In the genomic region with DNA sequence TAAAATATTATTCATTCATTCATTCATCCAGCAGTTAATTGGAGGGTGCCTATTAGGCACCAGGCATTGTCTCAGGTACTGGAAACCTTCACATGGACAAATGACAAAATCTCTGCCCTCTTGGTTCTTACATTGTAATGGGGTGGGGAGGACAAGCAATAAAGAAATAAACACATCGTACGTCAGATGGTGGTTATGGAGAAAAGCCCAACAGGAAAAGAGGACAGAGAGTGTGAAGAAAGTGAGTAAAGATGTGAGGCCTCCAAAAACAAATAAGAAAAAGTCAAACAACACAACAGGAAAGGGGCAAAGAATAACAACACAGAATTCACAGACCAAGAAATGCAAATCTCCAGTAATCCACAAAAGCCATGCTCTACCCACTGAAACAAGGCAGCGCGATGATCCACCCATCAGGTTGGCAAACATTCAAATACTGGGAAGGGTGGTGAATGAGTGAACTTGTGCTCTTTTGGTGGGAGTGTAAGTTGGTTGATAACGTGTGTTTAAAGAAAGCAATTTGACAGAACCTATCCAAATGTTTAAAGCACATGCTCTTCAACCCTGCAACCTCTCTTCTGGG, we compare ENCODE assay signal across 18 cellular contexts. TPM values are rescaled to one million over a fixed set of nuclear protein-coding genes. Genes with fewer than 3 reads are reported as not detected.
A peak's percentile ranks its signal among the peaks of the same experiment; 100 is the strongest.
DNase-seq lines count a peak whose midpoint lies in the region; ATAC-seq, FAIRE-seq and TF ChIP-seq lines count a peak whose summit lies in the region.
"Had no signal": no experiment of that assay in that cellular context is flagged by ENCODE, and none has a peak within 500 bp of the region (broad histone marks: within the 10 kb centered on the region; RNA-seq: fewer than 3 reads in every experiment).

No MANE protein-coding gene starts in this region.

- H3K27me3 Mint-ChIP-seq in stimulated activated naive CD8-positive, alpha-beta T cell treated with anti-CD3 and anti-CD28 coated beads, Interleukin-15, Interleukin-2, amounts not matched to agents 100 ng/mL and 50 ng/mL, for 24 hours = no peaks in the 10 kb centered on the region
- H3K27me3 Mint-ChIP-seq in T-helper 2 cell treated with Interferon-gamma antibody and Interleukin-4, amounts not matched to agents 5 μg/mL and 100 μg/mL, for 36 hours (ENCODE audit: low read depth) = no peaks in the 10 kb centered on the region

- H3K27ac Mint-ChIP-seq in stimulated activated naive CD8-positive, alpha-beta T cell treated with anti-CD3 and anti-CD28 coated beads, Interleukin-15, Interleukin-2, amounts not matched to agents 100 ng/mL and 50 ng/mL, for 24 hours = peak overlapping the region; percentile 95
- peak overlapping the region; percentile 79 for H3K27ac Mint-ChIP-seq in T-helper 2 cell treated with Interferon-gamma antibody and Interleukin-4, amounts not matched to agents 5 μg/mL and 100 μg/mL, for 36 hours

- H3K36me3 Mint-ChIP-seq in stimulated activated naive CD8-positive, alpha-beta T cell treated with anti-CD3 and anti-CD28 coated beads, Interleukin-15, Interleukin-2, amounts not matched to agents 100 ng/mL and 50 ng/mL, for 24 hours (ENCODE audit: low read depth) = peaks cover 8% of the 10 kb centered on the region
- peaks cover 1% of the 10 kb centered on the region for H3K36me3 Mint-ChIP-seq in T-helper 2 cell treated with Interferon-gamma antibody and Interleukin-4, amounts not matched to agents 5 μg/mL and 100 μg/mL, for 36 hours (ENCODE audit: low read depth)

- H3K4me1 ChIP-seq in transverse colon = peaks cover 0 to 10% (median 2%) of the 10 kb centered on the region in 4 donors
- H3K4me1 ChIP-seq: gastrocnemius medialis, prostate gland had no signal

- H3K36me3 ChIP-seq in transverse colon = no peaks in the 10 kb centered on the region
- H3K36me3 ChIP-seq: brain microvascular endothelial cell, gastrocnemius medialis, prostate gland, SJCRH30 had no signal

- TF ChIP-seq EP300 in transverse colon (IDR thresholded peaks at IDR 0.05; ENCODE audit: low read depth) = no peak

- TF ChIP-seq POLR2A in transverse colon (IDR thresholded peaks at IDR 0.05) (no peak), H54 (IDR thresholded peaks at IDR 0.05; ENCODE audit: low read depth, low read length) (no peak)

- in situ Hi-C loops in transverse colon (cut with MboI; ENCODE audit: low pct_ligation_motif_present in 1 of 4, low pct_unique_long_range_greater_than_20kb in 1 of 4, low sequenced_read_pairs in 3 of 4) = no loop called here

- no peak for ATAC-seq in stimulated activated naive CD8-positive, alpha-beta T cell treated with anti-CD3 and anti-CD28 coated beads, Interleukin-15, Interleukin-2, amounts not matched to agents 100 U/mL and 50 U/mL, for 24 hours
- ATAC-seq: gastrocnemius medialis had no signal

- no peak for TF ChIP-seq CTCF in fibroblast of pulmonary artery (IDR thresholded peaks at IDR 0.05; ENCODE audit: low read length, missing control alignments)
- TF ChIP-seq CTCF in transverse colon (IDR thresholded peaks at IDR 0.05) = no peak

- H3K4me3 Mint-ChIP-seq in stimulated activated naive CD8-positive, alpha-beta T cell treated with anti-CD3 and anti-CD28 coated beads, Interleukin-15, Interleukin-2, amounts not matched to agents 100 ng/mL and 50 ng/mL, for 24 hours = peak overlapping the region; percentile 57
- H3K4me3 Mint-ChIP-seq in T-helper 2 cell treated with Interferon-gamma antibody and Interleukin-4, amounts not matched to agents 5 μg/mL and 100 μg/mL, for 36 hours = no peak overlapping the region

- H3K4me3 ChIP-seq in fibroblast of pulmonary artery (replicated peaks; ENCODE audit: low read depth, low read length) (no peak overlapping the region), transverse colon (no peak overlapping the region)
- H3K4me3 ChIP-seq: gastrocnemius medialis, prostate gland, SJCRH30 had no signal

- H3K4me1 Mint-ChIP-seq in stimulated activated naive CD8-positive, alpha-beta T cell treated with anti-CD3 and anti-CD28 coated beads, Interleukin-15, Interleukin-2, amounts not matched to agents 100 ng/mL and 50 ng/mL, for 24 hours (ENCODE audit: low read depth) = peaks cover 91% of the 10 kb centered on the region
- peaks cover 59% of the 10 kb centered on the region for H3K4me1 Mint-ChIP-seq in T-helper 2 cell treated with Interferon-gamma antibody and Interleukin-4, amounts not matched to agents 5 μg/mL and 100 μg/mL, for 36 hours (ENCODE audit: low read depth)

- no peaks in the 10 kb centered on the region for H3K27me3 ChIP-seq in transverse colon
- H3K27me3 ChIP-seq: brain microvascular endothelial cell, SJCRH30 had no signal

- no peaks in the 10 kb centered on the region for H3K9me3 ChIP-seq in transverse colon
- H3K9me3 ChIP-seq: gastrocnemius medialis, prostate gland had no signal

- intact Hi-C loops in transverse colon (cut with DNase I; ENCODE audit: low total_unique reads) = no loop called here

- 22 to 42% methylated on average over 5 of the region's 5 CpGs for WGBS in transverse colon (ENCODE audit: low coverage in 1 of 2), 2 donors

- no peak for FAIRE-seq in H54 (lab: Jason Lieb, UNC)

- peak overlapping the region; percentile 14 to 54 (median 48) for H3K27ac ChIP-seq in transverse colon
- H3K27ac ChIP-seq: brain microvascular endothelial cell, gastrocnemius medialis, prostate gland, SJCRH30 had no signal

- H3K9me3 Mint-ChIP-seq in stimulated activated naive CD8-positive, alpha-beta T cell treated with anti-CD3 and anti-CD28 coated beads, Interleukin-15, Interleukin-2, amounts not matched to agents 100 ng/mL and 50 ng/mL, for 24 hours = peaks cover 6% of the 10 kb centered on the region
- no peaks in the 10 kb centered on the region for H3K9me3 Mint-ChIP-seq in T-helper 2 cell treated with Interferon-gamma antibody and Interleukin-4, amounts not matched to agents 5 μg/mL and 100 μg/mL, for 36 hours

- no peak for DNase-seq in stimulated activated naive CD8-positive, alpha-beta T cell treated with anti-CD3 and anti-CD28 coated beads, Interleukin-15, Interleukin-2, amounts not matched to agents 100 U/mL and 50 U/mL, for 24 hours
- DNase-seq in T-helper 2 cell treated with Interferon-gamma antibody and Interleukin-4, amounts not matched to agents 5 μg/mL and 100 μg/mL, for 36 hours (ENCODE audit: low spot score) = no peak
- DNase-seq in fibroblast of pulmonary artery (ENCODE audit: low read depth) (peak; percentile 20), transverse colon (no peak), NCI-H446 treated with DMSO at 0.1 percent for 48 hours (lab: John Stamatoyannopoulos, UW) (no peak), OCI-M1 (lab: John Stamatoyannopoulos, UW) (no peak), H54 (ENCODE audit: insufficient read length, low spot score) (no peak)
- DNase-seq: AML-193; brain microvascular endothelial cell; effector memory CD4-positive, alpha-beta T cell; gastrocnemius medialis; H7; midbrain; NCI-H1930; stimulated activated CD8-positive, alpha-beta memory T cell treated with anti-CD3 and anti-CD28 coated beads, Interleukin-4, amount 100 ng/mL, for 48 hours had no signal

RNA-seq across cellular contexts. Expression of gene DUSP2, which starts 16.6 kb away (rescaled TPM):
- total RNA-seq in transverse colon = 10 to 100 TPM in 1 of 4 donors, 1 to 10 TPM in 2, not detected in 1; 1.6 to 25.1 (median 9.1) TPM

RNA-seq across cellular contexts. Expression of gene ASTL, which starts 23.6 kb away (rescaled TPM):
- under 1 TPM in 1 of 4 donors, not detected in 3; 0.95 TPM for total RNA-seq in transverse colon
- total RNA-seq: gastrocnemius medialis, H7, SJCRH30 had no signal

RNA-seq across cellular contexts. Expression of gene ADRA2B, which starts 45.5 kb away (rescaled TPM):
- under 1 TPM in 2 of 4 donors, not detected in 2; 0.27 to 0.32 TPM for total RNA-seq in transverse colon
- total RNA-seq: SJCRH30 had no signal

RNA-seq across cellular contexts. Expression of gene STARD7, which starts 46.8 kb away (rescaled TPM):
- total RNA-seq in transverse colon = 100 to 1,000 TPM in 3 of 4 donors, 10 to 100 TPM in 1; 74.1 to 155 (median 139) TPM
